Comparison of ENCODE assay signal across 18 cellular contexts in genomic region chr7:158011941-158012340, GRCh38.
A peak's percentile ranks its signal among the peaks of the same experiment; 100 is the strongest.
DNase-seq lines count a peak whose midpoint lies in the region; ATAC-seq and TF ChIP-seq lines count a peak whose summit lies in the region.
"Had no signal": no experiment of that assay in that cellular context is flagged by ENCODE, and none has a peak within 500 bp of the region (broad histone marks: within the 10 kb centered on the region; RNA-seq: fewer than 3 reads in every experiment).

No MANE protein-coding gene starts in this region.

- POLR2A ChIA-PET in T-cell (lab: Charles Lee): no interaction called here

- DNase-seq in DND-41: no peak
- no peak for DNase-seq in T-cell
- no peak for DNase-seq in esophagus muscularis mucosa (ENCODE audit: extremely low spot score)
- no peak for DNase-seq in NCI-H2081 treated with DMSO at 0.1 percent for 48 hours (lab: John Stamatoyannopoulos, UW)
- DNase-seq in iPS-NIHi7 (ENCODE audit: extremely low spot score): no peak
- DNase-seq: COR-L47, DMS 273 treated with DMSO at 0.1 percent for 48 hours, EL, NCI-H1417 treated with DMSO at 0.1 percent for 48 hours, NCI-H187 treated with DMSO at 0.1 percent for 48 hours, NCI-H345, NCI-H524 treated with DMSO at 0.1 percent for 48 hours had no signal

- no peak for TF ChIP-seq POLR2A in esophagus muscularis mucosa (IDR thresholded peaks at IDR 0.05; ENCODE audit: low read depth)

- CTCF ChIA-PET in T-cell (lab: Charles Lee): no interaction called here

- H3K4me2 ChIP-seq in BLaER1: peak overlapping the region; percentile 32; the same call in 1 of the 2 replicates
- H3K4me2 ChIP-seq in DND-41 (ENCODE audit: insufficient read depth, low read length): peak overlapping the region; percentile 17; the same call in 1 of the 2 replicates

- peak overlapping the region in 2 of 3 donors; percentile 32 to 42 for H3K4me3 Mint-ChIP-seq in T-cell

- no peak overlapping the region for H3K9ac ChIP-seq in BLaER1
- no peak overlapping the region for H3K9ac ChIP-seq in DND-41 (ENCODE audit: low read depth, low read length)
- H3K9ac ChIP-seq: BLaER1 treated with 17β-estradiol and CSF1 and Interleukin-3, amounts not matched to agents 10 nM and 100 nM had no signal

- peaks cover 10 to 16% (median 14%) of the 10 kb centered on the region in 3 donors for H3K4me1 Mint-ChIP-seq in T-cell

- H3K9me3 Mint-ChIP-seq in T-cell: no peaks in the 10 kb centered on the region

- no peaks in the 10 kb centered on the region for H3K27me3 Mint-ChIP-seq in T-cell

- no peak overlapping the region for H2AFZ ChIP-seq in DND-41 (ENCODE audit: low read depth, low read length)

- no peaks in the 10 kb centered on the region for H3K36me3 Mint-ChIP-seq in T-cell

- H4K20me1 ChIP-seq in BLaER1 (no peaks in the 10 kb centered on the region), DND-41 (ENCODE audit: insufficient read depth, low read length) (no peaks in the 10 kb centered on the region)
- H4K20me1 ChIP-seq: BLaER1 treated with 17β-estradiol and CSF1 and Interleukin-3, amounts not matched to agents 10 nM and 100 nM had no signal

- H3K27ac ChIP-seq in BLaER1 (no peak overlapping the region), DND-41 (ENCODE audit: low read length) (no peak overlapping the region), esophagus muscularis mucosa (replicated peaks in 1 of 4) (no peak overlapping the region)
- H3K27ac ChIP-seq: BLaER1 treated with 17β-estradiol and CSF1 and Interleukin-3, amounts not matched to agents 10 nM and 100 nM; SJSA1 had no signal

- WGBS in esophagus muscularis mucosa: 55% methylated on average over 11 of the region's 11 CpGs

- no peaks in the 10 kb centered on the region for H3K79me2 ChIP-seq in DND-41 (ENCODE audit: insufficient read depth, low read length)

- H3K4me3 ChIP-seq in BLaER1: no peak overlapping the region
- no peak overlapping the region for H3K4me3 ChIP-seq in DND-41 (ENCODE audit: low read depth in 1 of 2, low read length in 2 of 2)
- H3K4me3 ChIP-seq in esophagus muscularis mucosa: peak overlapping the region in 3 of 4 donors; percentile 27 to 35 (median 30)
- H3K4me3 ChIP-seq: BLaER1 treated with 17β-estradiol and CSF1 and Interleukin-3, amounts not matched to agents 10 nM and 100 nM; GM12878; SJSA1 had no signal

- H3K36me3 ChIP-seq in BLaER1 (no peaks in the 10 kb centered on the region), DND-41 (ENCODE audit: insufficient read depth, low read length) (no peaks in the 10 kb centered on the region), esophagus muscularis mucosa (no peaks in the 10 kb centered on the region)
- H3K36me3 ChIP-seq: BLaER1 treated with 17β-estradiol and CSF1 and Interleukin-3, amounts not matched to agents 10 nM and 100 nM; SJSA1 had no signal

- no peak overlapping the region for H3K27ac Mint-ChIP-seq in T-cell

- no peaks in the 10 kb centered on the region for H3K27me3 ChIP-seq in BLaER1
- peaks cover 6% of the 10 kb centered on the region for H3K27me3 ChIP-seq in DND-41 (ENCODE audit: insufficient read depth, low read length, poor library complexity)
- peaks cover 0 to under 1% (median 0%) of the 10 kb centered on the region in 4 donors for H3K27me3 ChIP-seq in esophagus muscularis mucosa
- H3K27me3 ChIP-seq: BLaER1 treated with 17β-estradiol and CSF1 and Interleukin-3, amounts not matched to agents 10 nM and 100 nM; SJSA1 had no signal

- no peak for TF ChIP-seq EP300 in esophagus muscularis mucosa (IDR thresholded peaks at IDR 0.05)

- TF ChIP-seq CTCF in DND-41 (IDR thresholded peaks at IDR 0.05; ENCODE audit: borderline replicate concordance, extremely low read depth, low read length, poor library complexity, severe bottlenecking): no peak
- no peak for TF ChIP-seq CTCF in esophagus muscularis mucosa (IDR thresholded peaks at IDR 0.05)

- intact Hi-C loops in esophagus muscularis mucosa (cut with DNase I): no loop called here

- peaks cover 60% of the 10 kb centered on the region for H3K4me1 ChIP-seq in BLaER1
- peaks cover 4% of the 10 kb centered on the region; the same call in 1 of the 2 replicates for H3K4me1 ChIP-seq in DND-41 (ENCODE audit: insufficient read depth, low read length)
- peaks cover 8 to 17% (median 14%) of the 10 kb centered on the region in 4 donors for H3K4me1 ChIP-seq in esophagus muscularis mucosa
- H3K4me1 ChIP-seq: SJSA1 had no signal

- ATAC-seq in DND-41 (ENCODE audit: insufficient read depth, low read depth): no peak
- no peak for ATAC-seq in T-cell (replicated peaks in 1 of 4)
- no peak for ATAC-seq in GM18867 (IDR thresholded peaks at IDR 0.05; ENCODE audit: unreplicated experiment)
- ATAC-seq in GM18517 (IDR thresholded peaks at IDR 0.05; ENCODE audit: unreplicated experiment): no peak
- ATAC-seq: GM12878 had no signal

- H3K9me3 ChIP-seq in BLaER1: no peaks in the 10 kb centered on the region
- no peaks in the 10 kb centered on the region for H3K9me3 ChIP-seq in DND-41 (ENCODE audit: insufficient read depth, low read length, severe bottlenecking)
- H3K9me3 ChIP-seq in esophagus muscularis mucosa: no peaks in the 10 kb centered on the region
- H3K9me3 ChIP-seq: BLaER1 treated with 17β-estradiol and CSF1 and Interleukin-3, amounts not matched to agents 10 nM and 100 nM had no signal

Comparison
In these comparisons a context has a peak if more than half of its experiments do, and no peak if none do; other contexts are left out.
1. H3K4me3 ChIP-seq: peak in esophagus muscularis mucosa (3 of 4); none in BLaER1 (single experiment) and DND-41 (0 of 2).